Comparison of ENCODE assay signal across 8 cellular contexts in the genomic region with DNA sequence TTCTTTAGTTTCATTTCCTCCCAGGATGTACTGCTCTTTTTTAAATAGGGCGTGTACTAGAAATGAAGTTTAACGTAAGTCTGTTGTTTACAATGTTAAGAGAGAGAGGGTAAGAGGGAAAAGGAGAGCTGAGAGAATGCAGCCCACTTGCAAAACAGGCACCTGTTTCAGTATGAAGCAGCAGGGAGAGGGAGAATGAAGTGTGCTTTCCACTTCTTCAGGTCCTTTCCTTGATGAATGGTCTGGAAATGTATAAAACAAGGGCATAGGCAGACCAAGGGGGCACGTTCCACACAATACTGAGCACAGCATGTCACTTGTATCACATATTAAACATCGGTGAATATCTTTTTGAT. TPM values are rescaled to one million over a fixed set of nuclear protein-coding genes. Genes with fewer than 3 reads are reported as not detected.
A peak's percentile ranks its signal among the peaks of the same experiment; 100 is the strongest.
DNase-seq lines count a peak whose midpoint lies in the region; ATAC-seq, FAIRE-seq and TF ChIP-seq lines count a peak whose summit lies in the region.

No MANE protein-coding gene starts in this region.

- WGBS in upper lobe of left lung, 2 donors: 18 to 21% methylated on average over 4 of the region's 4 CpGs
- 36 to 46% methylated on average over 4 of the region's 4 CpGs for WGBS in body of pancreas, 2 donors

- TF ChIP-seq CTCF in GM12864 (IDR thresholded peaks at IDR 0.05; ENCODE audit: low read depth, low read length, missing control alignments) (no peak), colonic mucosa (IDR thresholded peaks at IDR 0.05) (no peak), upper lobe of left lung (IDR thresholded peaks at IDR 0.05) (no peak), body of pancreas (IDR thresholded peaks at IDR 0.05) (no peak)

- H3K27ac ChIP-seq in colonic mucosa (peak overlapping the region; percentile 42), upper lobe of left lung (peak overlapping the region; percentile 27 to 84 (median 62)), body of pancreas (no peak overlapping the region)

- H3K27me3 ChIP-seq in colonic mucosa (peaks cover 29% of the 10 kb centered on the region), upper lobe of left lung (peaks cover 0 to 20% (median 14%) of the 10 kb centered on the region in 4 donors), body of pancreas (peaks cover 0 to 22% of the 10 kb centered on the region in 2 donors)

- H3K4me1 ChIP-seq in colonic mucosa (no peaks in the 10 kb centered on the region), upper lobe of left lung (peaks cover 6 to 32% (median 13%) of the 10 kb centered on the region in 4 donors), body of pancreas (peaks cover 15% of the 10 kb centered on the region)

- TF ChIP-seq POLR2A in upper lobe of left lung (IDR thresholded peaks at IDR 0.05): peak in 1 of 4 donors; percentile 74
- TF ChIP-seq POLR2A in body of pancreas (IDR thresholded peaks at IDR 0.05): peak in 1 of 3 donors; percentile 17

- no peak for TF ChIP-seq EP300 in upper lobe of left lung (IDR thresholded peaks at IDR 0.05)

- H3K36me3 ChIP-seq in colonic mucosa (no peaks in the 10 kb centered on the region), upper lobe of left lung (no peaks in the 10 kb centered on the region), body of pancreas (replicated peaks in 1 of 2; ENCODE audit: insufficient read depth in 1 of 2, low read depth in 2 of 2) (no peaks in the 10 kb centered on the region)

- peak; percentile 54 for ATAC-seq in GM21423 (IDR thresholded peaks at IDR 0.05; ENCODE audit: unreplicated experiment)
- peak in 1 of 2 donors; percentile 28 for ATAC-seq in upper lobe of left lung (ENCODE audit: low FRiP score in 2 of 2)
- no peak for ATAC-seq in body of pancreas

- H3K9me3 ChIP-seq in colonic mucosa: no peaks in the 10 kb centered on the region
- no peaks in the 10 kb centered on the region for H3K9me3 ChIP-seq in upper lobe of left lung
- H3K9me3 ChIP-seq in body of pancreas: no peaks in the 10 kb centered on the region

- H3K4me3 ChIP-seq in GM12864 (ENCODE audit: low read depth, low read length) (peak overlapping the region; percentile 66), colonic mucosa (peak overlapping the region; percentile 38), upper lobe of left lung (peak overlapping the region in 3 of 4 donors; percentile 49 to 73 (median 51)), body of pancreas (no peak overlapping the region)

- DNase-seq in GM12864 (ENCODE audit: low read depth): peak; percentile 62
- peak; percentile 36 to 93 for DNase-seq in NOMO-1 (lab: John Stamatoyannopoulos, UW; ENCODE audit: unreplicated experiment in 2 of 2)
- no peak for DNase-seq in colonic mucosa
- DNase-seq in upper lobe of left lung: no peak
- no peak for DNase-seq in HT-29 (ENCODE audit: low spot score)
- no peak for DNase-seq in frontal cortex (ENCODE audit: low spot score in 2 of 2)
- no peak for DNase-seq in body of pancreas

- intact Hi-C loops in colonic mucosa (cut with DNase I): no loop called here
- intact Hi-C loops in body of pancreas (cut with DNase I): no loop called here

- peak overlapping the region in 1 of 2 donors; percentile 59 for H3K9ac ChIP-seq in colonic mucosa (ENCODE audit: low read depth in 2 of 2, low read length in 2 of 2)

- no peak for FAIRE-seq in frontal cortex (lab: Jason Lieb, UNC)

RNA-seq across cellular contexts. Expression of a gene that starts 2.0 kb away (rescaled TPM):
- total RNA-seq in colonic mucosa (1 to 10 TPM in 1 of 2 donors, under 1 TPM in 1; 0.93 to 1.4 TPM), upper lobe of left lung (10 to 100 TPM; 12.6 to 25.1 (median 19.7) TPM), frontal cortex (20.8 TPM), body of pancreas (1 to 10 TPM; 1.3 to 2.3 TPM)
- not detected in 2 replicates for total RNA-seq in HT-29 (2014; rRNA removed; shearing (Covaris generic))

Comparison
In these comparisons a context has a peak if more than half of its experiments do, and no peak if none do; other contexts are left out.
1. DNase-seq: peak in GM12864 (single experiment) and NOMO-1 (2 of 2); none in colonic mucosa (single experiment), upper lobe of left lung (0 of 2), HT-29 (single experiment), frontal cortex (0 of 2) and body of pancreas (0 of 4).
2. H3K4me3 ChIP-seq: peak in GM12864 (single experiment), colonic mucosa (single experiment) and upper lobe of left lung (3 of 4); none in body of pancreas (0 of 2).
3. H3K27ac ChIP-seq: peak in colonic mucosa (single experiment) and upper lobe of left lung (4 of 4); none in body of pancreas (0 of 4).